In genomic region chr9:36765468-36766341, GRCh38 we compare ENCODE assay signal across 8 cellular contexts.
DNase-seq lines count a peak whose midpoint lies in the region; ATAC-seq and TF ChIP-seq lines count a peak whose summit lies in the region.

No MANE protein-coding gene starts in this region.

- H3K27ac Mint-ChIP-seq in CD4-positive, CD25-positive, alpha-beta regulatory T cell, result peak overlapping the region in 1 of 3 donors; percentile 31

- TF ChIP-seq CTCF in fibroblast of villous mesenchyme (IDR thresholded peaks at IDR 0.05; ENCODE audit: insufficient read depth, low read depth, low read length), result no peak

- H3K27me3 ChIP-seq in CD4-positive, CD25-positive, alpha-beta regulatory T cell (ENCODE audit: control insufficient read depth, insufficient read depth, low read length), result no peaks in the 10 kb centered on the region

- DNase-seq in CD4-positive, CD25-positive, alpha-beta regulatory T cell, result peak; percentile 83 to 95 (median 90)
- peak; percentile 74 for DNase-seq in NOMO-1 treated with DMSO at 0.1 percent for 48 hours (lab: John Stamatoyannopoulos, UW; ENCODE audit: unreplicated experiment)
- DNase-seq in activated T-cell treated with anti-CD3 and anti-CD28 coated beads for 4 hours, result peak; percentile 85
- DNase-seq in fibroblast of villous mesenchyme (ENCODE audit: low read depth), result peak; percentile 21
- peak in 55 of 56 donors; percentile 23 to 95 (median 82) for DNase-seq in nucleus accumbens (lab: John Stamatoyannopoulos, UW)
- peak; percentile 14 to 90 (median 74) for DNase-seq in substantia nigra (lab: John Stamatoyannopoulos, UW)

- H3K27me3 Mint-ChIP-seq in CD4-positive, CD25-positive, alpha-beta regulatory T cell, result peaks cover 16% of the 10 kb centered on the region

- ATAC-seq in CD4-positive, CD25-positive, alpha-beta regulatory T cell (ENCODE audit: low read depth in 2 of 2), result peak; percentile 99 to 100
- ATAC-seq in GM19455 (IDR thresholded peaks at IDR 0.05; ENCODE audit: unreplicated experiment), result peak; percentile 99
- peak; percentile 97 for ATAC-seq in HG03575 (IDR thresholded peaks at IDR 0.05; ENCODE audit: extremely low read depth, insufficient number of reproducible peaks, low FRiP score, unreplicated experiment)

- no peak overlapping the region for H3K4me3 Mint-ChIP-seq in CD4-positive, CD25-positive, alpha-beta regulatory T cell

- peaks cover 0 to 2% (median 0%) of the 10 kb centered on the region in 7 donors for H3K9me3 Mint-ChIP-seq in CD4-positive, CD25-positive, alpha-beta regulatory T cell

- H3K4me1 ChIP-seq in CD4-positive, CD25-positive, alpha-beta regulatory T cell (ENCODE audit: control insufficient read depth, insufficient read depth, low read length, poor library complexity, severe bottlenecking), result peaks cover 9% of the 10 kb centered on the region

- H3K9me3 ChIP-seq in CD4-positive, CD25-positive, alpha-beta regulatory T cell (ENCODE audit: control insufficient read depth in 2 of 2, low read length in 2 of 2), result no peaks in the 10 kb centered on the region

- H3K27ac ChIP-seq in CD4-positive, CD25-positive, alpha-beta regulatory T cell (ENCODE audit: insufficient read depth, low read length, poor library complexity, severe bottlenecking), result peak overlapping the region; percentile 53
- H3K27ac ChIP-seq in substantia nigra (ENCODE audit: low read depth, low read length, poor library complexity, severe bottlenecking), result peak overlapping the region; percentile 40

- peak overlapping the region; percentile 82 for H3K4me3 ChIP-seq in CD4-positive, CD25-positive, alpha-beta regulatory T cell (ENCODE audit: low read depth, low read length)
- peak overlapping the region; percentile 37 for H3K4me3 ChIP-seq in fibroblast of villous mesenchyme (ENCODE audit: low read depth, low read length)

- no peaks in the 10 kb centered on the region for H3K36me3 ChIP-seq in CD4-positive, CD25-positive, alpha-beta regulatory T cell (ENCODE audit: control insufficient read depth, insufficient read depth, low read length)

- H3K36me3 Mint-ChIP-seq in CD4-positive, CD25-positive, alpha-beta regulatory T cell, result no peaks in the 10 kb centered on the region

- peaks cover 0 to 5% (median under 1%) of the 10 kb centered on the region in 4 donors for H3K4me1 Mint-ChIP-seq in CD4-positive, CD25-positive, alpha-beta regulatory T cell

Comparison
In these comparisons a context has a peak if more than half of its experiments do, and no peak if none do; other contexts are left out.
1. Peak in every context shown above with its lines: DNase-seq, ATAC-seq, H3K4me3 ChIP-seq and H3K27ac ChIP-seq.
2. DNase-seq: peak in every context shown above with its lines; median percentile 90 in CD4-positive, CD25-positive, alpha-beta regulatory T cell; 85 in activated T-cell treated with anti-CD3 and anti-CD28 coated beads for 4 hours; 82 in nucleus accumbens; 74 in NOMO-1 treated with DMSO at 0.1 percent for 48 hours; 74 in substantia nigra; 21 in fibroblast of villous mesenchyme.